Comparison of ENCODE assay signal across 9 cellular contexts in genomic region chr6:149271348-149272340, GRCh38. TPM values are rescaled to one million over a fixed set of nuclear protein-coding genes. Genes with fewer than 3 reads are reported as not detected.
DNase-seq lines count a peak whose midpoint lies in the region; ATAC-seq, FAIRE-seq and TF ChIP-seq lines count a peak whose summit lies in the region.
"Had no signal": no experiment of that assay in that cellular context is flagged by ENCODE, and none has a peak within 500 bp of the region (broad histone marks: within the 10 kb centered on the region; RNA-seq: fewer than 3 reads in every experiment).

No MANE protein-coding gene starts in this region.

- H3K79me2 ChIP-seq in GM12878 (ENCODE audit: control insufficient read depth, insufficient read depth, low read length): no peaks in the 10 kb centered on the region

- H3K4me3 ChIP-seq in GM12878 (no peak overlapping the region), uterus (no peak overlapping the region)

- 0 out of 4 replicates have a peak, but pooled peaks of 1 of the 2 experiments have one; percentile 25 for TF ChIP-seq EP300 in GM12878 (IDR thresholded peaks at IDR 0.05; ENCODE audit: borderline replicate concordance in 1 of 2, control insufficient read depth in 1 of 2, low read depth in 2 of 2, low read length in 2 of 2)

- H3K9ac ChIP-seq in GM12878 (ENCODE audit: control insufficient read depth, insufficient read depth, low read length): peak overlapping the region; percentile 38

- 34% methylated on average over 8 of the region's 8 CpGs for WGBS in GM12878 (ENCODE audit: insufficient coverage, insufficient replicate concordance, low lambda C conversion rate, missing lambda C conversion rate)

- H3K27ac ChIP-seq in GM12878 (ENCODE audit: control insufficient read depth, insufficient read depth) (peak overlapping the region; percentile 90), uterus (no peak overlapping the region)

- TF ChIP-seq CTCF in GM12878 (IDR thresholded peaks at IDR 0.05 in 2 of 3, conservative IDR thresholded peaks at IDR 0.05 in 1 of 3; ENCODE audit: control insufficient read depth in 2 of 3, extremely low read depth in 1 of 3, insufficient read depth in 1 of 3, low read depth in 3 of 3, low read length in 3 of 3): no peak
- TF ChIP-seq CTCF in uterus (IDR thresholded peaks at IDR 0.05): no peak

- in situ Hi-C loops in GM12878 (cut with MboI): no loop called here

- H3K4me1 ChIP-seq in GM12878 (ENCODE audit: control insufficient read depth, insufficient read depth, low read length) (peaks cover 35% of the 10 kb centered on the region), uterus (no peaks in the 10 kb centered on the region)

- H3K36me3 ChIP-seq in GM12878 (ENCODE audit: control insufficient read depth in 2 of 2, insufficient read depth in 2 of 2, low read length in 1 of 2) (no peaks in the 10 kb centered on the region), uterus (no peaks in the 10 kb centered on the region)

- TF ChIP-seq RAD21 in GM12878 (IDR thresholded peaks at IDR 0.05; ENCODE audit: insufficient read depth, low read depth, low read length): no peak

- RAD21 ChIA-PET in GM12878 (lab: Charles Lee; ENCODE audit: unreplicated experiment): interaction anchor here (0.6 to 1.8 kb wide), 5 partner anchors 45 to 226 kb away, joined by 3 to 6 read pairs (median 4); no protein-coding TSS in a partner anchor

- H3K27me3 ChIP-seq in GM12878 (replicated peaks in 1 of 2; ENCODE audit: control insufficient read depth in 2 of 2, insufficient read depth in 2 of 2, low read length in 1 of 2): no peaks in the 10 kb centered on the region
- H3K27me3 ChIP-seq in uterus: no peaks in the 10 kb centered on the region

- H3K4me2 ChIP-seq in GM12878 (ENCODE audit: control insufficient read depth, insufficient read depth): peak overlapping the region; percentile 77

- TF ChIP-seq POLR2A in GM12892 (IDR thresholded peaks at IDR 0.05; ENCODE audit: low read depth, low read length) (no peak; the same call in 1 of the 2 replicates), GM12878 (IDR thresholded peaks at IDR 0.05; ENCODE audit: low read depth, low read length) (no peak), uterus (IDR thresholded peaks at IDR 0.05) (no peak)

- no peak for DNase-seq in GM12892 (ENCODE audit: insufficient read length)
- peak; percentile 94 for DNase-seq in SKM-1 treated with dmso at 0.1 percent for 144 hours (lab: John Stamatoyannopoulos, UW; ENCODE audit: unreplicated experiment)
- DNase-seq in GM12878 (ENCODE audit: low read depth, low spot score): peak; percentile 65
- peak; percentile 23 to 78 (median 72) for DNase-seq in stimulated activated CD4-positive, alpha-beta T cell treated with anti-CD3 and anti-CD28 coated beads, TNF-alpha, amount 100 ng/mL, for 4 hours (ENCODE audit: low read depth in 3 of 3)
- no peak for DNase-seq in NCI-H1694 (lab: John Stamatoyannopoulos, UW)
- no peak for DNase-seq in uterus
- no peak for DNase-seq in anterior cingulate cortex (lab: John Stamatoyannopoulos, UW)

- peak overlapping the region; percentile 90 for H2AFZ ChIP-seq in GM12878 (ENCODE audit: control insufficient read depth, low read depth, low read length)

- intact Hi-C loops in GM12878 (cut with micrococcal nuclease; ENCODE audit: unreplicated experiment) (no loop called here), uterus (cut with DNase I; ENCODE audit: low total_unique reads) (no loop called here)

- CTCF ChIA-PET in GM12878 (lab: Yijun Ruan, JAX): interaction anchor here (0.7 to 2.0 kb wide), 9 partner anchors 10 to 190 kb away, joined by 3 to 12 read pairs (median 3); no protein-coding TSS in a partner anchor

- H3K9me3 ChIP-seq in GM12878 (replicated peaks; ENCODE audit: control insufficient read depth, insufficient read depth, low read length) (no peaks in the 10 kb centered on the region; the same call in 2 of the 3 replicates), uterus (no peaks in the 10 kb centered on the region)

- peak; percentile 93 for FAIRE-seq in GM12892 (lab: Jason Lieb, UNC)
- peak; percentile 62 for FAIRE-seq in GM12878 (lab: Jason Lieb, UNC)
- FAIRE-seq: endometrium had no signal

- POLR2A ChIA-PET in GM12878 (lab: Charles Lee): interaction anchor here (0.7 to 2.0 kb wide), 2 partner anchors 9 to 98 kb away, joined by 3 to 7 read pairs; no protein-coding TSS in a partner anchor

- H4K20me1 ChIP-seq in GM12878 (ENCODE audit: control insufficient read depth, insufficient read depth): no peaks in the 10 kb centered on the region

- BruUV-seq in GM12878 (replicated peaks; lab: Mats Ljungman, UMichigan): no TSS peak

- ATAC-seq in HG02588 (IDR thresholded peaks at IDR 0.05; ENCODE audit: unreplicated experiment): peak; percentile 59
- ATAC-seq in GM12878: peak; percentile 84

- SMC1A ChIA-PET in GM12878 (lab: Charles Lee; ENCODE audit: uncharacterized antibody, unreplicated experiment): interaction anchor here (0.8 to 4.2 kb wide), 16 partner anchors 9 to 241 kb away, joined by 3 to 20 read pairs (median 4); no protein-coding TSS in a partner anchor

TF ChIP-seq in GM12878, 131 proteins besides CTCF, POLR2A, EP300 and RAD21 (continues in another document):
- TF ChIP-seq, protein P1, sequence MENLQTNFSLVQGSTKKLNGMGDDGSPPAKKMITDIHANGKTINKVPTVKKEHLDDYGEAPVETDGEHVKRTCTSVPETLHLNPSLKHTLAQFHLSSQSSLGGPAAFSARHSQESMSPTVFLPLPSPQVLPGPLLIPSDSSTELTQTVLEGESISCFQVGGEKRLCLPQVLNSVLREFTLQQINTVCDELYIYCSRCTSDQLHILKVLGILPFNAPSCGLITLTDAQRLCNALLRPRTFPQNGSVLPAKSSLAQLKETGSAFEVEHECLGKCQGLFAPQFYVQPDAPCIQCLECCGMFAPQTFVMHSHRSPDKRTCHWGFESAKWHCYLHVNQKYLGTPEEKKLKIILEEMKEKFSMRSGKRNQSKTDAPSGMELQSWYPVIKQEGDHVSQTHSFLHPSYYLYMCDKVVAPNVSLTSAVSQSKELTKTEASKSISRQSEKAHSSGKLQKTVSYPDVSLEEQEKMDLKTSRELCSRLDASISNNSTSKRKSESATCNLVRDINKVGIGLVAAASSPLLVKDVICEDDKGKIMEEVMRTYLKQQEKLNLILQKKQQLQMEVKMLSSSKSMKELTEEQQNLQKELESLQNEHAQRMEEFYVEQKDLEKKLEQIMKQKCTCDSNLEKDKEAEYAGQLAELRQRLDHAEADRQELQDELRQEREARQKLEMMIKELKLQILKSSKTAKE (IDR thresholded peaks at IDR 0.05; ENCODE audit: low read depth, poor library complexity, severe bottlenecking): no peak
- TF ChIP-seq JUNB (IDR thresholded peaks at IDR 0.05): no peak
- TF ChIP-seq ATF7 (IDR thresholded peaks at IDR 0.05; ENCODE audit: low read depth): peak; percentile 35; the same call in 1 of the 2 replicates
- 0 out of 2 replicates have a peak, but pooled peaks have one; percentile 34 for TF ChIP-seq MEF2A (IDR thresholded peaks at IDR 0.05; ENCODE audit: insufficient read depth, low read depth, low read length)
- no peak for TF ChIP-seq E4F1 (IDR thresholded peaks at IDR 0.05; ENCODE audit: borderline replicate concordance, partially characterized antibody)
- no peak for TF ChIP-seq HDAC2 (IDR thresholded peaks at IDR 0.05)
- TF ChIP-seq SPI1 (IDR thresholded peaks at IDR 0.05; ENCODE audit: borderline replicate concordance, insufficient read depth, low read depth, low read length): peak; percentile 47

RNA-seq across cellular contexts. Expression of gene TAB2, which starts 45.9 kb away (rescaled TPM):
- 29.0 TPM for polyA plus RNA-seq in GM12892 (2012; ENCODE audit: missing spikeins)
- 134 and 148 TPM in 2 replicates for total RNA-seq in GM12878 (2013; cell fraction: nucleolus; rRNA removed)
- total RNA-seq in GM12878 (2014; rRNA removed) (21.5 and 25.1 TPM in 2 replicates), GM12878 (2014; rRNA removed; fragmentation: Illumina TruSeq; extraction: Trizol) (34.2 and 35.1 TPM in 2 replicates), GM12878 (2021) (38.1 and 38.4 TPM in 2 replicates), uterus (10 to 100 TPM; 24.1 to 93.6 (median 51.7) TPM)
- 15.4 TPM for polyA plus RNA-seq in GM12878 (2011; ENCODE audit: low read depth)
- polyA plus RNA-seq in GM12878 (2011; rRNA removed) (66.3 and 75.5 TPM in 2 replicates), GM12878 (2014; fragmentation: Illumina TruSeq; extraction: Trizol) (48.6 and 68.8 TPM in 2 replicates), GM12878 (2014; fragmentation: Nextera tagmentation; extraction: Ambion mirVana) (10 to 100 TPM; 12.5 to 13.7 TPM), GM12878 (2014; rRNA removed) (23.1 and 24.5 TPM in 2 replicates), GM12878 (2016; fragmentation: Nextera tagmentation; extraction: Ambion mirVana) (10 to 100 TPM in 1 of 2 experiments, 1 to 10 TPM in 1; 8.9 to 10.5 TPM)
- polyA plus RNA-seq in GM12878 (2011; cell fraction: cytosol; rRNA removed): 29.4 and 47.6 TPM in 2 replicates
- polyA plus RNA-seq in GM12878 (2011; cell fraction: nucleus; rRNA removed): 31.6 and 44.6 TPM in 2 replicates
- polyA plus RNA-seq in GM12878 (2012): 19.0 and 26.7 TPM in 2 replicates
- 97.6 and 138 TPM in 2 replicates for polyA minus RNA-seq in GM12878 (2011; rRNA and poly(A)+ RNA removed)
- polyA minus RNA-seq in GM12878 (2011; cell fraction: cytosol; rRNA and poly(A)+ RNA removed): 27.3 and 28.2 TPM in 2 replicates
- 59.6 and 89.6 TPM in 2 replicates for polyA minus RNA-seq in GM12878 (2011; cell fraction: nucleus; rRNA and poly(A)+ RNA removed)

Comparison
In these comparisons a context has a peak if more than half of its experiments do, and no peak if none do; other contexts are left out.
1. DNase-seq: peak in SKM-1 treated with dmso at 0.1 percent for 144 hours (single experiment), GM12878 (single experiment) and stimulated activated CD4-positive, alpha-beta T cell treated with anti-CD3 and anti-CD28 coated beads, TNF-alpha, amount 100 ng/mL, for 4 hours (3 of 3); none in GM12892 (single experiment), NCI-H1694 (single experiment), uterus (0 of 2) and anterior cingulate cortex (0 of 58).